16 cellular contexts compared by ENCODE assay signal in genomic region chr6:56821005-56821432, GRCh38.
DNase-seq lines count a peak whose midpoint lies in the region; ATAC-seq, FAIRE-seq and TF ChIP-seq lines count a peak whose summit lies in the region.
"Had no signal": no experiment of that assay in that cellular context is flagged by ENCODE, and none has a peak within 500 bp of the region (broad histone marks: within the 10 kb centered on the region; RNA-seq: fewer than 3 reads in every experiment).

No MANE protein-coding gene starts in this region.

- H4K91ac ChIP-seq in H1 (replicated peaks; ENCODE audit: insufficient read length, low read length): no peak overlapping the region

- TF ChIP-seq RAD21 in H1 (IDR thresholded peaks at IDR 0.05 in 1 of 2, conservative IDR thresholded peaks at IDR 0.05 in 1 of 2; ENCODE audit: low read depth in 2 of 2, low read length in 2 of 2): no peak

- H3K27me3 ChIP-seq in H1 (replicated peaks in 1 of 4; ENCODE audit: control insufficient read depth in 3 of 4, extremely low read depth in 1 of 4, insufficient read depth in 3 of 4, low read length in 3 of 4) (no peaks in the 10 kb centered on the region), gastrocnemius medialis (no peaks in the 10 kb centered on the region)
- H3K27me3 ChIP-seq: esophagus squamous epithelium, pancreas, SJSA1, stomach had no signal

- H4K5ac ChIP-seq in H1 (ENCODE audit: insufficient read length, low read depth, low read length): no peak overlapping the region

- no peaks in the 10 kb centered on the region; a peak in 1 of 8 replicates for H3K36me3 ChIP-seq in H1 (ENCODE audit: control insufficient read depth in 2 of 4, insufficient read depth in 4 of 4, low read length in 3 of 4)
- no peaks in the 10 kb centered on the region for H3K36me3 ChIP-seq in gastrocnemius medialis
- H3K36me3 ChIP-seq: esophagus squamous epithelium, pancreas, stomach had no signal

- ATAC-seq in gastrocnemius medialis (peak; percentile 43 to 49), HG02798 (IDR thresholded peaks at IDR 0.05; ENCODE audit: poor library complexity, unreplicated experiment) (no peak), sciatic nerve (no peak)
- ATAC-seq: left lobe of liver had no signal

- H3K4me1 ChIP-seq in H1 (replicated peaks in 1 of 4; ENCODE audit: control insufficient read depth in 3 of 4, insufficient read depth in 4 of 4, low read length in 3 of 4) (peaks cover 0 to 4% (median 2%) of the 10 kb centered on the region in 4 experiments; a peak in 2 of 7 replicates), gastrocnemius medialis (peaks cover 57 to 63% of the 10 kb centered on the region in 2 donors)
- H3K4me1 ChIP-seq: esophagus squamous epithelium, pancreas had no signal

- TF ChIP-seq POLR2A in H1 (IDR thresholded peaks at IDR 0.05; ENCODE audit: control extremely low read depth in 1 of 2, low read depth in 2 of 2, low read length in 2 of 2) (no peak), gastrocnemius medialis (IDR thresholded peaks at IDR 0.05) (no peak)

- DNase-seq in HFFc6: no peak
- peak; percentile 69 for DNase-seq in NCI-H2227 treated with DMSO at 0.1 percent for 48 hours (lab: John Stamatoyannopoulos, UW)
- DNase-seq in H1 (ENCODE audit: low read depth in 1 of 2, low spot score in 2 of 2): no peak
- no peak for DNase-seq in gastrocnemius medialis
- no peak for DNase-seq in activated CD4-positive, alpha-beta memory T cell treated with anti-CD3 and anti-CD28 coated beads for 36 hours
- no peak for DNase-seq in sciatic nerve (ENCODE audit: low spot score)
- DNase-seq: activated CD4-positive, alpha-beta T cell treated with anti-CD3 and anti-CD28 coated beads, Interleukin-2, amount 50 U/mL, for 48 hours; esophagus squamous epithelium; pancreas; stomach had no signal

- no peak overlapping the region; a peak in 1 of 7 replicates for H3K9ac ChIP-seq in H1 (replicated peaks in 1 of 4; ENCODE audit: extremely low read depth in 1 of 4, low read depth in 3 of 4, low read length in 3 of 4)

- H2BK15ac ChIP-seq in H1 (ENCODE audit: low read length): no peak overlapping the region

- H2AFZ ChIP-seq in H1 (ENCODE audit: low read length): no peak overlapping the region

- in situ Hi-C loops in gastrocnemius medialis (cut with MboI; ENCODE audit: low sequenced_read_pairs in 4 of 4): no loop called here

- no peak for TF ChIP-seq EP300 in H1 (IDR thresholded peaks at IDR 0.05; ENCODE audit: borderline replicate concordance in 1 of 2, low read depth in 2 of 2, low read length in 2 of 2)

- peaks cover 4 to 80% of the 10 kb centered on the region in 2 experiments; a peak in 3 of 4 replicates for H3K79me2 ChIP-seq in H1 (ENCODE audit: control insufficient read depth in 1 of 2, insufficient read depth in 2 of 2, low read length in 2 of 2)

- no peaks in the 10 kb centered on the region for H3K79me1 ChIP-seq in H1 (ENCODE audit: low read depth, low read length)

- no peak overlapping the region for H3K4ac ChIP-seq in H1 (replicated peaks; ENCODE audit: insufficient read length, low read depth, low read length)

- CTCF ChIA-PET in H1 (lab: Charles Lee; ENCODE audit: partially characterized antibody): interaction anchor here (0.6 to 2.5 kb wide), 13 partner anchors 10 to 134 kb away, joined by 3 to 8 read pairs (median 3); no protein-coding TSS in a partner anchor
- CTCF ChIA-PET in activated CD4-positive, alpha-beta memory T cell treated with anti-CD3 and anti-CD28 coated beads for 36 hours (lab: Charles Lee): no interaction called here

- no peak overlapping the region for H3K56ac ChIP-seq in H1 (replicated peaks; ENCODE audit: insufficient read length, low read depth, low read length)

- no peak overlapping the region for H2BK120ac ChIP-seq in H1 (replicated peaks; ENCODE audit: low read depth, low read length)

- TF ChIP-seq CTCF in HFFc6 (IDR thresholded peaks at IDR 0.05) (no peak), H1 (IDR thresholded peaks at IDR 0.05; ENCODE audit: control extremely low read depth in 1 of 3, insufficient read depth in 1 of 3, low read depth in 1 of 3, low read length in 3 of 3) (no peak), gastrocnemius medialis (IDR thresholded peaks at IDR 0.05 in 4 of 5, conservative IDR thresholded peaks at IDR 0.05 in 1 of 5) (no peak)

- H2BK20ac ChIP-seq in H1 (ENCODE audit: low read length): no peak overlapping the region

- no peak overlapping the region for H3K18ac ChIP-seq in H1 (ENCODE audit: extremely low read depth, low read length)

- H3K9me3 Mint-ChIP-seq in HFFc6: no peaks in the 10 kb centered on the region
- H3K9me3 Mint-ChIP-seq in activated CD4-positive, alpha-beta memory T cell treated with anti-CD3 and anti-CD28 coated beads for 36 hours: no peaks in the 10 kb centered on the region
- H3K9me3 Mint-ChIP-seq: dendritic cell treated with granulocyte-macrophage colony-stimulating factor and Interleukin-4, amounts not matched to agents 40 ng/mL and 50 ng/mL, for 4 days had no signal

- no peak overlapping the region for H3K4me2 ChIP-seq in H1 (ENCODE audit: insufficient read depth in 1 of 2, low read depth in 2 of 2, low read length in 2 of 2)

- H4K20me1 ChIP-seq in H1 (replicated peaks in 1 of 2; ENCODE audit: control insufficient read depth in 1 of 2, insufficient read depth in 2 of 2, low read length in 2 of 2): peaks cover 0 to 2% of the 10 kb centered on the region in 2 experiments

- H3K9me3 ChIP-seq in H1 (ENCODE audit: insufficient read depth in 2 of 2, low read depth in 1 of 2, low read length in 1 of 2) (no peaks in the 10 kb centered on the region), gastrocnemius medialis (no peaks in the 10 kb centered on the region)
- H3K9me3 ChIP-seq: esophagus squamous epithelium, pancreas, SJSA1, stomach had no signal

- no peak overlapping the region for H3K14ac ChIP-seq in H1 (ENCODE audit: insufficient read length)

- H2BK12ac ChIP-seq in H1 (ENCODE audit: low read depth, low read length): no peak overlapping the region

- H3K27ac ChIP-seq in H1 (ENCODE audit: low read depth, low read length) (no peak overlapping the region), gastrocnemius medialis (peak overlapping the region; percentile 59 to 85 (median 75))
- H3K27ac ChIP-seq: C4-2B, pancreas, SJSA1, stomach had no signal

- no peak overlapping the region for H4K8ac ChIP-seq in H1 (ENCODE audit: extremely low read depth, insufficient read depth, low read length)

- H3K23ac ChIP-seq in H1 (ENCODE audit: insufficient read length): no peak overlapping the region

- H3K4me3 Mint-ChIP-seq in HFFc6: no peak overlapping the region
- no peak overlapping the region for H3K4me3 Mint-ChIP-seq in activated CD4-positive, alpha-beta memory T cell treated with anti-CD3 and anti-CD28 coated beads for 36 hours
- H3K4me3 Mint-ChIP-seq: dendritic cell treated with granulocyte-macrophage colony-stimulating factor and Interleukin-4, amounts not matched to agents 40 ng/mL and 50 ng/mL, for 4 days had no signal

- no peak overlapping the region for H3K4me3 ChIP-seq in H1 (ENCODE audit: extremely low read depth in 1 of 4, insufficient read depth in 2 of 4, low read depth in 3 of 4, low read length in 4 of 4)
- peak overlapping the region in 1 of 4 donors; percentile 19 for H3K4me3 ChIP-seq in gastrocnemius medialis
- H3K4me3 ChIP-seq: esophagus squamous epithelium, pancreas, SJSA1, stomach had no signal

- no peak overlapping the region for H2BK5ac ChIP-seq in H1 (ENCODE audit: low read depth, low read length)

- H3K27ac Mint-ChIP-seq in HFFc6: peak overlapping the region; percentile 32; the same call in 1 of the 2 replicates
- no peak overlapping the region for H3K27ac Mint-ChIP-seq in activated CD4-positive, alpha-beta memory T cell treated with anti-CD3 and anti-CD28 coated beads for 36 hours
- H3K27ac Mint-ChIP-seq: dendritic cell treated with granulocyte-macrophage colony-stimulating factor and Interleukin-4, amounts not matched to agents 40 ng/mL and 50 ng/mL, for 4 days had no signal

- H3K36me3 Mint-ChIP-seq in HFFc6 (ENCODE audit: low read depth): peaks cover 8% of the 10 kb centered on the region
- H3K36me3 Mint-ChIP-seq in activated CD4-positive, alpha-beta memory T cell treated with anti-CD3 and anti-CD28 coated beads for 36 hours: no peaks in the 10 kb centered on the region

- H3K27me3 Mint-ChIP-seq in HFFc6 (ENCODE audit: insufficient read depth): no peaks in the 10 kb centered on the region; the same call in none of the 2 replicates
- no peaks in the 10 kb centered on the region for H3K27me3 Mint-ChIP-seq in activated CD4-positive, alpha-beta memory T cell treated with anti-CD3 and anti-CD28 coated beads for 36 hours
- H3K27me3 Mint-ChIP-seq: dendritic cell treated with granulocyte-macrophage colony-stimulating factor and Interleukin-4, amounts not matched to agents 40 ng/mL and 50 ng/mL, for 4 days had no signal

- no peak overlapping the region for H2AK5ac ChIP-seq in H1 (ENCODE audit: low read depth, low read length)

- POLR2A ChIA-PET in H1 (lab: Charles Lee; ENCODE audit: partially characterized antibody): interaction anchor here (0.9 to 1.5 kb wide), 5 partner anchors 10 to 134 kb away, joined by 3 to 4 read pairs (median 3); partner anchors contain the start of gene BEND6
- POLR2A ChIA-PET in activated CD4-positive, alpha-beta memory T cell treated with anti-CD3 and anti-CD28 coated beads for 36 hours (lab: Charles Lee): interaction anchor here (0.5 kb wide), 1 partner anchor 245 kb away, joined by 3 read pairs; no protein-coding TSS in a partner anchor

- H3K23me2 ChIP-seq in H1 (ENCODE audit: low read depth, low read length): no peaks in the 10 kb centered on the region

- peak; percentile 39 for FAIRE-seq in H1 (lab: Jason Lieb, UNC)
- FAIRE-seq: pancreas, TTC549 had no signal

- peaks cover 65% of the 10 kb centered on the region for H3K4me1 Mint-ChIP-seq in HFFc6 (ENCODE audit: low read depth)
- no peaks in the 10 kb centered on the region for H3K4me1 Mint-ChIP-seq in activated CD4-positive, alpha-beta memory T cell treated with anti-CD3 and anti-CD28 coated beads for 36 hours (ENCODE audit: low read depth)

- 87% methylated on average over 3 of the region's 3 CpGs; no CpG with 5 or more reads in 1 of the 2 experiments for WGBS in H1 (ENCODE audit: extremely low coverage in 1 of 2, insufficient coverage in 1 of 2, insufficient read length in 1 of 2, insufficient replicate concordance in 2 of 2, low coverage in 1 of 2, low lambda C conversion rate in 2 of 2, missing lambda C conversion rate in 1 of 2), 2 experiments

- intact Hi-C loops in gastrocnemius medialis (cut with DNase I; ENCODE audit: low total_unique reads): no loop called here
- intact Hi-C loops in activated CD4-positive, alpha-beta memory T cell treated with anti-CD3 and anti-CD28 coated beads for 36 hours (cut with micrococcal nuclease): no loop called here
- intact Hi-C loops in sciatic nerve (cut with DNase I): no loop called here

TF ChIP-seq in H1, 55 proteins besides CTCF, POLR2A, EP300 and RAD21 (continues in another document):
- TF ChIP-seq MAX (IDR thresholded peaks at IDR 0.05) (no peak), SIN3A (conservative IDR thresholded peaks at IDR 0.05 in 1 of 2, IDR thresholded peaks at IDR 0.05 in 1 of 2; ENCODE audit: low read depth in 1 of 2, low read length in 2 of 2) (no peak), SIX5 (IDR thresholded peaks at IDR 0.05; ENCODE audit: low read depth, low read length) (no peak), YY1 (IDR thresholded peaks at IDR 0.05; ENCODE audit: low read depth, low read length) (no peak)

Comparison
In these comparisons a context has a peak if more than half of its experiments do, and no peak if none do; other contexts are left out.
1. ATAC-seq: peak in gastrocnemius medialis (2 of 2); none in HG02798 (single experiment) and sciatic nerve (single experiment).